In genomic region chr12:29533815-29534489, GRCh38 we compare ENCODE assay signal across 25 cellular contexts. TPM values are rescaled to one million over a fixed set of nuclear protein-coding genes. Genes with fewer than 3 reads are reported as not detected.
A peak's percentile ranks its signal among the peaks of the same experiment; 100 is the strongest.
DNase-seq lines count a peak whose midpoint lies in the region; ATAC-seq and TF ChIP-seq lines count a peak whose summit lies in the region.
"Had no signal": no experiment of that assay in that cellular context is flagged by ENCODE, and none has a peak within 500 bp of the region (broad histone marks: within the 10 kb centered on the region; RNA-seq: fewer than 3 reads in every experiment).

No MANE protein-coding gene starts in this region.

- peaks cover 50% of the 10 kb centered on the region for H3K4me1 Mint-ChIP-seq in nephron

- H3K27me3 Mint-ChIP-seq in nephron (ENCODE audit: low read depth), result no peaks in the 10 kb centered on the region

- H3K4me1 ChIP-seq in SJCRH30 (peaks cover 13% of the 10 kb centered on the region), osteoblast (ENCODE audit: insufficient read depth, low read length) (no peaks in the 10 kb centered on the region)
- H3K4me1 ChIP-seq: BLaER1, Caco-2, Peyer's patch had no signal

- H3K27me3 ChIP-seq in SJCRH30, result no peaks in the 10 kb centered on the region
- no peaks in the 10 kb centered on the region for H3K27me3 ChIP-seq in osteoblast (ENCODE audit: insufficient read depth, low read length)
- H3K27me3 ChIP-seq: BLaER1, Peyer's patch had no signal

- no peaks in the 10 kb centered on the region for H3K9me3 Mint-ChIP-seq in nephron
- H3K9me3 Mint-ChIP-seq: CD4-positive, alpha-beta T cell; H9; HFFc6 had no signal

- H3K79me2 ChIP-seq in osteoblast (ENCODE audit: insufficient read depth, low read length), result no peaks in the 10 kb centered on the region

- H3K27ac Mint-ChIP-seq in nephron, result peak overlapping the region in 2 of 3 experiments; percentile 30
- H3K27ac Mint-ChIP-seq: CD4-positive, alpha-beta T cell; H9; HFFc6 had no signal

- TF ChIP-seq CTCF in nephron (IDR thresholded peaks at IDR 0.05; ENCODE audit: unreplicated experiment in 3 of 3) (no peak), osteoblast (IDR thresholded peaks at IDR 0.05; ENCODE audit: extremely low read depth, low read depth, low read length) (no peak)

- H2AFZ ChIP-seq in osteoblast (ENCODE audit: low read length), result no peak overlapping the region

- no peaks in the 10 kb centered on the region for H4K20me1 ChIP-seq in osteoblast (ENCODE audit: insufficient read depth, low read length)
- H4K20me1 ChIP-seq: BLaER1 had no signal

- H3K27ac ChIP-seq in SJCRH30, result peak overlapping the region; percentile 41
- H3K27ac ChIP-seq in osteoblast (ENCODE audit: low read depth, low read length), result no peak overlapping the region
- H3K27ac ChIP-seq: BLaER1, KMS-11, Peyer's patch had no signal

- no peaks in the 10 kb centered on the region for H3K36me3 Mint-ChIP-seq in nephron (ENCODE audit: low read depth)

- H3K9me3 ChIP-seq in SJCRH30 (replicated peaks) (no peaks in the 10 kb centered on the region), osteoblast (ENCODE audit: low read depth, low read length) (no peaks in the 10 kb centered on the region)
- H3K9me3 ChIP-seq: BLaER1, Caco-2, Peyer's patch had no signal

- peaks cover 42% of the 10 kb centered on the region for H3K36me3 ChIP-seq in SJCRH30
- H3K36me3 ChIP-seq in osteoblast (ENCODE audit: insufficient read depth, low read length), result no peaks in the 10 kb centered on the region
- H3K36me3 ChIP-seq: BLaER1, Peyer's patch had no signal

- H3K4me2 ChIP-seq in osteoblast (ENCODE audit: insufficient read depth, low read length), result no peak overlapping the region
- H3K4me2 ChIP-seq: BLaER1, KMS-11 had no signal

- no peak overlapping the region for H3K4me3 ChIP-seq in SJCRH30
- no peak overlapping the region for H3K4me3 ChIP-seq in osteoblast (ENCODE audit: insufficient read depth, low read length)
- H3K4me3 ChIP-seq: BLaER1, Peyer's patch had no signal

- no peak overlapping the region for H3K4me3 Mint-ChIP-seq in nephron
- H3K4me3 Mint-ChIP-seq: CD4-positive, alpha-beta T cell; H9; HFFc6 had no signal

- DNase-seq in SJCRH30 (peak in 1 of 2 experiments; percentile 46), osteoblast (ENCODE audit: insufficient read length, low spot score, missing footprints) (no peak), HUDEP-2 (lab: John Stamatoyannopoulos, UW; ENCODE audit: unreplicated experiment in 76 of 76) (no peak), SKM-1 (lab: John Stamatoyannopoulos, UW; ENCODE audit: unreplicated experiment) (no peak), nucleus accumbens (lab: John Stamatoyannopoulos, UW) (no peak)
- DNase-seq: ACHN; Caco-2; CD4-positive, alpha-beta T cell; DMS 273 treated with DMSO at 0.1 percent for 48 hours; DND-41; H9; HFFc6; MV-4-11; NCI-H1105 treated with DMSO at 0.1 percent for 48 hours; NCI-H2029 treated with DMSO at 0.1 percent for 48 hours; NCI-H226; NCI-H524; NCI-H82; Peyer's patch had no signal

- peak; percentile 56 for ATAC-seq in HG02798 (IDR thresholded peaks at IDR 0.05; ENCODE audit: poor library complexity, unreplicated experiment)

RNA-seq across cellular contexts. Expression of gene OVCH1, which starts 36.5 kb away (rescaled TPM):
- total RNA-seq in SJCRH30 (2014; rRNA removed; shearing (Covaris generic)), result 0.45 and 0.76 TPM in 2 replicates
- under 0.01 and 0.29 TPM in 2 replicates for total RNA-seq in osteoblast
- total RNA-seq: Caco-2; CD4-positive, alpha-beta T cell; H9; HFFc6; HT-29; OCI-LY7 had no signal
